In the genomic region with DNA sequence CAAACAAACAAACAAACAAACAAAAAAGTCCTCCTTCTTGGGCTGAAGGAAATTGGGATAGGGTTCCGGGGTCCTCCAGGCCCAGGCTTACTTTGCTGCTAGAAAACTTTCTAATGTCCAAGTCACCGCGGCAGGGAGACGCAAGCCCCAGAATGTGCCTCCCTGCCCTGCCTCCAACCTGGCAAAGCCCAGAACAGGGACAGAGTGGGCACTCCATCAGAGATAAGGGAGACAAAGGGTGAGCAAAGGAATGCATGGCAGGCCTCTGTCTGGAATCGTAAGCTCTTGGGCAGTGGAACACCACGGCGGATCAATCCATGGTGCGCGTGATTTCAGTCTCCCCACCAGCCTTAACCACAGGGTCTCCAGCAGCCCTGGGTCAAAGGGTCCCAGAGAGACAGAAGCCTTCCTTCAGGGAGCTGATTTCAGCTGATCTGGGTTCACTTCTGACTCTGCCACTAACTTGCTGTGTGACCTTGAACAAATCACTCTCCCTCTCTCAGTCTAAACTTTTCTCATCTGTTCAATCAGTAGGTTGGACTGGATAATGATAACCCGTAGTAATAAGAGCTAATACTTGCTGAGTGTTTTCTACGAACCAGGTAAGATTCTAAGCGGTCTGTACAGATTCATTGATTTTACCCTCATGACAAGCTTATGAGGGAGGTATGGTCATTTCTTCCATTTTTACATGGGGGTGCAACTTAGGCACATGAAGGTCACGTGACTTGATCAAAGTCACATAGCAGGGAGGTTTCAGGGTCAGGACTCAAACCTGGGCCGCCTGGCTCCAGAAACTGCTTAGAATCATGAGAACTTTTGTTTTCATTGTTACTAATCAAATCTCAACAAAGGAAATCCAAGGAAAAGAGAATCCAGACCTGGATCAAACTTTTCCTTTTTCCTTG, we compare ENCODE assay signal across 22 cellular contexts. TPM values are rescaled to one million over a fixed set of nuclear protein-coding genes. Genes with fewer than 3 reads are reported as not detected.
A peak's percentile ranks its signal among the peaks of the same experiment; 100 is the strongest.
DNase-seq lines count a peak whose midpoint lies in the region; ATAC-seq, FAIRE-seq and TF ChIP-seq lines count a peak whose summit lies in the region.
"Had no signal": no experiment of that assay in that cellular context is flagged by ENCODE, and none has a peak within 500 bp of the region (broad histone marks: within the 10 kb centered on the region; RNA-seq: fewer than 3 reads in every experiment).

No MANE protein-coding gene starts in this region.

- H4K91ac ChIP-seq in mesenchymal stem cell (ENCODE audit: low read length), result no peak overlapping the region

- H3K27ac Mint-ChIP-seq in astrocyte (ENCODE audit: unreplicated experiment), result peak overlapping the region; percentile 30
- no peak overlapping the region for H3K27ac Mint-ChIP-seq in neural progenitor cell
- H3K27ac Mint-ChIP-seq: activated naive CD8-positive, alpha-beta T cell treated with anti-CD3 and anti-CD28 coated beads, Interleukin-2, amount 10 ng/mL, durations not matched to agents 7 days and 5 days; stimulated activated effector memory CD8-positive, alpha-beta T cell treated with anti-CD3 and anti-CD28 coated beads, Interleukin-12 subunit alpha, Interleukin-12 subunit beta, amount 100 ng/mL, for 72 hours had no signal

- H3K36me3 ChIP-seq in astrocyte (ENCODE audit: insufficient read depth, low read length) (peaks cover 26% of the 10 kb centered on the region), mesenchymal stem cell (ENCODE audit: control insufficient read depth in 1 of 2, insufficient read depth in 2 of 2, low read depth in 1 of 2, low read length in 2 of 2) (peaks cover 52 to 79% of the 10 kb centered on the region in 2 experiments), thoracic aorta (peaks cover 42% of the 10 kb centered on the region), neural progenitor cell (no peaks in the 10 kb centered on the region)

- no peak for FAIRE-seq in astrocyte (lab: Jason Lieb, UNC)
- FAIRE-seq: small intestine had no signal

- H3K79me2 ChIP-seq in astrocyte (ENCODE audit: insufficient read depth, low read length) (peaks cover 18% of the 10 kb centered on the region), neural progenitor cell (ENCODE audit: low read depth) (no peaks in the 10 kb centered on the region)

- no peaks in the 10 kb centered on the region for H3F3A ChIP-seq in neural progenitor cell (ENCODE audit: low read depth)

- no peak overlapping the region for H3K23ac ChIP-seq in mesenchymal stem cell (ENCODE audit: low read length in 2 of 2)

- H3K27me3 Mint-ChIP-seq in astrocyte (ENCODE audit: low read depth, unreplicated experiment) (no peaks in the 10 kb centered on the region), neural progenitor cell (ENCODE audit: insufficient read depth, low read depth) (peaks cover 3% of the 10 kb centered on the region)
- H3K27me3 Mint-ChIP-seq: activated naive CD8-positive, alpha-beta T cell treated with anti-CD3 and anti-CD28 coated beads, Interleukin-2, amount 10 ng/mL, durations not matched to agents 7 days and 5 days had no signal

- H3K4me2 ChIP-seq in astrocyte (ENCODE audit: low read length), result no peak overlapping the region
- H3K4me2 ChIP-seq in mesenchymal stem cell (ENCODE audit: low read length, poor library complexity, severe bottlenecking), result no peak overlapping the region
- H3K4me2 ChIP-seq in neural progenitor cell, result no peak overlapping the region
- H3K4me2 ChIP-seq: BLaER1 treated with 17β-estradiol and CSF1 and Interleukin-3, amounts not matched to agents 10 nM and 100 nM had no signal

- DNase-seq in astrocyte (ENCODE audit: low read depth) (no peak), Right ventricle myocardium superior (no peak), mesenchymal stem cell (no peak), thoracic aorta (ENCODE audit: low spot score) (no peak), SW 1271 (lab: John Stamatoyannopoulos, UW) (no peak), neural progenitor cell (ENCODE audit: low spot score) (no peak)
- DNase-seq: activated CD4-positive, alpha-beta T cell treated with anti-CD3 and anti-CD28 coated beads, Interleukin-2, amount 50 U/mL, for 4 hours; activated CD4-positive, CD25-positive, alpha-beta regulatory T cell; activated CD8-positive, alpha-beta memory T cell treated with anti-CD3 and anti-CD28 coated beads, Interleukin-2, amount 50 U/mL, for 48 hours; activated naive CD8-positive, alpha-beta T cell treated with anti-CD3 and anti-CD28 coated beads, Interleukin-2, amount 10 ng/mL, durations not matched to agents 7 days and 5 days; H9; hippocampal formation; immature natural killer cell; Kasumi-1; left lung; NCI-H1694 treated with DMSO at 0.1 percent for 48 hours; NCI-H526 treated with DMSO at 0.1 percent for 48 hours; small intestine; stimulated activated CD4-positive, alpha-beta T cell treated with anti-CD3 and anti-CD28 coated beads, Interleukin-2, amount 100 ng/mL, for 48 hours had no signal

- H3K27me3 ChIP-seq in astrocyte (ENCODE audit: insufficient read depth, low read length) (no peaks in the 10 kb centered on the region), mesenchymal stem cell (ENCODE audit: control insufficient read depth in 1 of 2, insufficient read depth in 1 of 2, low read length in 2 of 2) (no peaks in the 10 kb centered on the region), thoracic aorta (replicated peaks; ENCODE audit: insufficient read depth) (no peaks in the 10 kb centered on the region), neural progenitor cell (no peaks in the 10 kb centered on the region)
- H3K27me3 ChIP-seq: BLaER1 treated with 17β-estradiol and CSF1 and Interleukin-3, amounts not matched to agents 10 nM and 100 nM; left lung had no signal

- peaks cover 35% of the 10 kb centered on the region for H3K36me3 Mint-ChIP-seq in astrocyte (ENCODE audit: low read depth, unreplicated experiment)
- H3K36me3 Mint-ChIP-seq in neural progenitor cell, result peaks cover 34% of the 10 kb centered on the region
- H3K36me3 Mint-ChIP-seq: activated naive CD8-positive, alpha-beta T cell treated with anti-CD3 and anti-CD28 coated beads, Interleukin-2, amount 10 ng/mL, durations not matched to agents 7 days and 5 days had no signal

- peak overlapping the region; percentile 83 for H2AK5ac ChIP-seq in mesenchymal stem cell (ENCODE audit: low read length, severe bottlenecking)

- no peak overlapping the region for H3K9ac ChIP-seq in astrocyte (ENCODE audit: low read length)
- no peak overlapping the region for H3K9ac ChIP-seq in mesenchymal stem cell (ENCODE audit: low read length)
- no peak overlapping the region for H3K9ac ChIP-seq in neural progenitor cell
- H3K9ac ChIP-seq: BLaER1 treated with 17β-estradiol and CSF1 and Interleukin-3, amounts not matched to agents 10 nM and 100 nM had no signal

- no peak overlapping the region for H3K18ac ChIP-seq in mesenchymal stem cell (ENCODE audit: low read depth in 1 of 2, low read length in 2 of 2)

- H2BK15ac ChIP-seq in mesenchymal stem cell (ENCODE audit: low read depth, poor library complexity, severe bottlenecking), result no peak overlapping the region

- no peak overlapping the region for H3K4me3 ChIP-seq in astrocyte (ENCODE audit: insufficient read depth, low read depth, low read length)
- no peak overlapping the region for H3K4me3 ChIP-seq in mesenchymal stem cell (ENCODE audit: insufficient read depth in 1 of 2, low read depth in 1 of 2, low read length in 2 of 2)
- no peak overlapping the region for H3K4me3 ChIP-seq in thoracic aorta
- H3K4me3 ChIP-seq in neural progenitor cell, result no peak overlapping the region
- H3K4me3 ChIP-seq: BLaER1 treated with 17β-estradiol and CSF1 and Interleukin-3, amounts not matched to agents 10 nM and 100 nM; left lung had no signal

- H2BK5ac ChIP-seq in mesenchymal stem cell (ENCODE audit: low read depth, low read length, poor library complexity, severe bottlenecking), result no peak overlapping the region

- peaks cover 17% of the 10 kb centered on the region for H3K4me1 ChIP-seq in astrocyte (ENCODE audit: insufficient read depth, low read length)
- H3K4me1 ChIP-seq in mesenchymal stem cell (ENCODE audit: control insufficient read depth, insufficient read depth, low read depth, low read length), result peaks cover 32% of the 10 kb centered on the region
- H3K4me1 ChIP-seq in thoracic aorta (ENCODE audit: control insufficient read depth in 1 of 2, low read depth in 2 of 2), result peaks cover 9 to 11% of the 10 kb centered on the region in 2 donors
- H3K4me1 ChIP-seq in neural progenitor cell, result no peaks in the 10 kb centered on the region
- H3K4me1 ChIP-seq: left lung had no signal

- H2AFZ ChIP-seq in astrocyte (ENCODE audit: low read depth, low read length), result no peak overlapping the region
- no peak overlapping the region for H2AFZ ChIP-seq in mesenchymal stem cell (ENCODE audit: low read depth, low read length)
- no peak overlapping the region for H2AFZ ChIP-seq in neural progenitor cell (replicated peaks)

- no peak overlapping the region for H4K8ac ChIP-seq in mesenchymal stem cell (ENCODE audit: low read length)

- ATAC-seq in Right ventricle myocardium superior (ENCODE audit: poor library complexity), result peak; percentile 54
- no peak for ATAC-seq in thoracic aorta (ENCODE audit: insufficient number of reproducible peaks, low FRiP score, low read depth)
- ATAC-seq in GM21619 (IDR thresholded peaks at IDR 0.05; ENCODE audit: unreplicated experiment), result no peak
- ATAC-seq: stimulated activated effector memory CD8-positive, alpha-beta T cell treated with anti-CD3 and anti-CD28 coated beads, Interleukin-12 subunit alpha, Interleukin-12 subunit beta, amount 100 ng/mL, for 72 hours had no signal

- H3K9me3 ChIP-seq in astrocyte (ENCODE audit: insufficient read depth, low read depth, low read length) (no peaks in the 10 kb centered on the region), mesenchymal stem cell (ENCODE audit: control insufficient read depth, low read length) (no peaks in the 10 kb centered on the region), thoracic aorta (no peaks in the 10 kb centered on the region), neural progenitor cell (ENCODE audit: low read depth) (no peaks in the 10 kb centered on the region)
- H3K9me3 ChIP-seq: BLaER1 treated with 17β-estradiol and CSF1 and Interleukin-3, amounts not matched to agents 10 nM and 100 nM; left lung had no signal

- H3K4me1 Mint-ChIP-seq in astrocyte (ENCODE audit: low read depth, unreplicated experiment), result peaks cover 18% of the 10 kb centered on the region
- peaks cover 11% of the 10 kb centered on the region for H3K4me1 Mint-ChIP-seq in neural progenitor cell
- H3K4me1 Mint-ChIP-seq: activated naive CD8-positive, alpha-beta T cell treated with anti-CD3 and anti-CD28 coated beads, Interleukin-2, amount 10 ng/mL, durations not matched to agents 7 days and 5 days; immature natural killer cell; stimulated activated effector memory CD8-positive, alpha-beta T cell treated with anti-CD3 and anti-CD28 coated beads, Interleukin-12 subunit alpha, Interleukin-12 subunit beta, amount 100 ng/mL, for 72 hours had no signal

- H4K20me1 ChIP-seq in astrocyte (ENCODE audit: insufficient read depth, low read length) (peaks cover 22% of the 10 kb centered on the region), neural progenitor cell (ENCODE audit: low read depth) (no peaks in the 10 kb centered on the region)

- WGBS in mesenchymal stem cell, result 98% methylated on average over 14 of the region's 14 CpGs

- H2BK12ac ChIP-seq in mesenchymal stem cell (ENCODE audit: low read length in 2 of 2), result no peak overlapping the region

- no peak overlapping the region for H2BK120ac ChIP-seq in mesenchymal stem cell (ENCODE audit: low read depth, low read length)

- intact Hi-C loops in Right ventricle myocardium superior (cut with DNase I), result no loop called here

- no peak overlapping the region for H3K4me3 Mint-ChIP-seq in astrocyte (ENCODE audit: unreplicated experiment)
- H3K4me3 Mint-ChIP-seq in neural progenitor cell, result no peak overlapping the region
- H3K4me3 Mint-ChIP-seq: activated naive CD8-positive, alpha-beta T cell treated with anti-CD3 and anti-CD28 coated beads, Interleukin-2, amount 10 ng/mL, durations not matched to agents 7 days and 5 days; H9; immature natural killer cell; stimulated activated effector memory CD8-positive, alpha-beta T cell treated with anti-CD3 and anti-CD28 coated beads, Interleukin-12 subunit alpha, Interleukin-12 subunit beta, amount 100 ng/mL, for 72 hours had no signal

- no peak overlapping the region for H3K14ac ChIP-seq in mesenchymal stem cell (ENCODE audit: low read length in 2 of 2)

- no peak overlapping the region for H3K4ac ChIP-seq in mesenchymal stem cell (ENCODE audit: low read depth in 1 of 2, low read length in 2 of 2)

- H3K27ac ChIP-seq in astrocyte (ENCODE audit: low read depth, low read length), result peak overlapping the region; percentile 97
- peak overlapping the region; percentile 99 for H3K27ac ChIP-seq in mesenchymal stem cell (ENCODE audit: low read length, poor library complexity, severe bottlenecking)
- peak overlapping the region; percentile 85 to 86 for H3K27ac ChIP-seq in thoracic aorta
- no peak overlapping the region for H3K27ac ChIP-seq in neural progenitor cell
- H3K27ac ChIP-seq: BLaER1 treated with 17β-estradiol and CSF1 and Interleukin-3, amounts not matched to agents 10 nM and 100 nM had no signal

- peaks cover 35% of the 10 kb centered on the region for H3K79me1 ChIP-seq in mesenchymal stem cell (replicated peaks; ENCODE audit: low read length, poor library complexity, severe bottlenecking)

- TF ChIP-seq CTCF in astrocyte (IDR thresholded peaks at IDR 0.05; ENCODE audit: insufficient read depth, low read depth, low read length) (no peak), thoracic aorta (IDR thresholded peaks at IDR 0.05) (no peak), neural progenitor cell (IDR thresholded peaks at IDR 0.05) (no peak)

- H3K9me3 Mint-ChIP-seq in astrocyte (ENCODE audit: unreplicated experiment), result no peaks in the 10 kb centered on the region
- H3K9me3 Mint-ChIP-seq in neural progenitor cell, result no peaks in the 10 kb centered on the region
- H3K9me3 Mint-ChIP-seq: activated naive CD8-positive, alpha-beta T cell treated with anti-CD3 and anti-CD28 coated beads, Interleukin-2, amount 10 ng/mL, durations not matched to agents 7 days and 5 days; H9; immature natural killer cell; stimulated activated effector memory CD8-positive, alpha-beta T cell treated with anti-CD3 and anti-CD28 coated beads, Interleukin-12 subunit alpha, Interleukin-12 subunit beta, amount 100 ng/mL, for 72 hours had no signal

RNA-seq across cellular contexts. Expression of a gene that starts 12.7 kb away (rescaled TPM):
- total RNA-seq in astrocyte (23.0 and 23.1 TPM in 2 replicates), Right ventricle myocardium superior (92.4 TPM), thoracic aorta (10 to 100 TPM; 29.0 to 49.7 TPM), neural progenitor cell (ENCODE audit: low replicate concordance) (13.8 and 16.7 TPM in 2 replicates)
- polyA plus RNA-seq in mesenchymal stem cell (2013, experiment 1 of 2), result 43.2 TPM
- polyA plus RNA-seq in mesenchymal stem cell (2013, experiment 2 of 2), result 47.0 TPM
